34 cellular contexts compared by ENCODE assay signal in genomic region chr2:221063568-221063967, GRCh38.
"Had no signal": no experiment of that assay in that cellular context is flagged by ENCODE, and none has a peak within 500 bp of the region (broad histone marks: within the 10 kb centered on the region; RNA-seq: fewer than 3 reads in every experiment).

No MANE protein-coding gene starts in this region.

- H3K27me3 Mint-ChIP-seq: activated B cell treated with CpG ODN at 0.5 μM for 24 hours; activated CD4-positive, alpha-beta T cell treated with anti-CD3 and anti-CD28 coated beads, Interleukin-2, amount 10 ng/mL, durations not matched to agents 24 days and 14 days; activated CD8-positive, alpha-beta memory T cell treated with anti-CD3 and anti-CD28 coated beads, Interleukin-2, amount 10 ng/mL, durations not matched to agents 7 days and 5 days; activated naive CD4-positive, alpha-beta T cell treated with anti-CD3 and anti-CD28 coated beads, Interleukin-2, amount 10 ng/mL, durations not matched to agents 7 days and 5 days had no signal

- H3K4me1 Mint-ChIP-seq: activated CD4-positive, alpha-beta T cell treated with anti-CD3 and anti-CD28 coated beads, Interleukin-2, amount 10 ng/mL, durations not matched to agents 24 days and 14 days; activated CD8-positive, alpha-beta memory T cell treated with anti-CD3 and anti-CD28 coated beads, Interleukin-2, amount 10 ng/mL, durations not matched to agents 7 days and 5 days; activated naive CD4-positive, alpha-beta T cell treated with anti-CD3 and anti-CD28 coated beads, Interleukin-2, amount 10 ng/mL, durations not matched to agents 7 days and 5 days; activated naive CD8-positive, alpha-beta T cell treated with anti-CD3 and anti-CD28 coated beads for 36 hours; T-cell had no signal

- H3K27ac ChIP-seq: adrenal gland, body of pancreas, brain microvascular endothelial cell, breast epithelium, VCaP had no signal

- H3K9me3 ChIP-seq: adrenal gland, body of pancreas, breast epithelium had no signal

- H3K36me3 Mint-ChIP-seq: activated CD4-positive, alpha-beta memory T cell treated with anti-CD3 and anti-CD28 coated beads for 36 hours; activated CD8-positive, alpha-beta memory T cell treated with anti-CD3 and anti-CD28 coated beads, Interleukin-2, amount 10 ng/mL, durations not matched to agents 7 days and 5 days; activated naive CD4-positive, alpha-beta T cell treated with anti-CD3 and anti-CD28 coated beads, Interleukin-2, amount 10 ng/mL, durations not matched to agents 7 days and 5 days; activated naive CD8-positive, alpha-beta T cell treated with anti-CD3 and anti-CD28 coated beads for 36 hours; T-cell had no signal

- H3K4me3 ChIP-seq: adrenal gland, body of pancreas, breast epithelium had no signal

- H3K9me3 Mint-ChIP-seq: activated CD4-positive, alpha-beta memory T cell treated with anti-CD3 and anti-CD28 coated beads for 36 hours; activated CD4-positive, alpha-beta T cell treated with anti-CD3 and anti-CD28 coated beads, Interleukin-2, amount 10 ng/mL, durations not matched to agents 24 days and 14 days; activated CD8-positive, alpha-beta T cell treated with anti-CD3 and anti-CD28 coated beads for 36 hours; activated naive CD8-positive, alpha-beta T cell treated with anti-CD3 and anti-CD28 coated beads for 36 hours; activated T-cell treated with anti-CD3 and anti-CD28 coated beads, Interleukin-2, amount 50 U/mL, for 24 hours; activated T-helper 2 cell treated with anti-CD3 and anti-CD28 coated beads, Interferon-gamma antibody, Interleukin-2, Interleukin-4, amounts not matched to agents 10 μg/mL and 5 μg/mL and 100 μg/mL, durations not matched to agents 14 hours and 24 hours and 36 hours; T-helper 2 cell treated with Interferon-gamma antibody and Interleukin-4, amounts not matched to agents 5 μg/mL and 100 μg/mL, for 36 hours had no signal

- H3K36me3 ChIP-seq: adrenal gland, brain microvascular endothelial cell, breast epithelium had no signal

- ATAC-seq: activated CD8-positive, alpha-beta memory T cell treated with anti-CD3 and anti-CD28 coated beads, Interleukin-2, amount 10 ng/mL, durations not matched to agents 7 days and 5 days; activated CD8-positive, alpha-beta T cell treated with anti-CD3 and anti-CD28 coated beads for 36 hours; activated naive CD4-positive, alpha-beta T cell treated with anti-CD3 and anti-CD28 coated beads, Interleukin-2, amount 50 U/mL, for 72 hours; body of pancreas; T-cell had no signal

- DNase-seq: activated B cell treated with CpG ODN at 0.5 μM for 24 hours; activated CD4-positive, alpha-beta memory T cell treated with anti-CD3 and anti-CD28 coated beads for 36 hours; activated CD4-positive, alpha-beta T cell treated with anti-CD3 and anti-CD28 coated beads for 4 hours; activated CD4-positive, alpha-beta T cell treated with anti-CD3 and anti-CD28 coated beads, Interleukin-2, amount 10 ng/mL, durations not matched to agents 24 days and 14 days; activated CD4-positive, alpha-beta T cell treated with anti-CD3 and anti-CD28 coated beads, Interleukin-2, amount 50 U/mL, for 1 hour; activated CD4-positive, alpha-beta T cell treated with anti-CD3 and anti-CD28 coated beads, Interleukin-2, amount 50 U/mL, for 4 hours; activated CD4-positive, CD25-positive, alpha-beta regulatory T cell treated with anti-CD3 and anti-CD28 coated beads, Interleukin-2, amount 50 U/mL, for 72 hours; activated CD8-positive, alpha-beta memory T cell treated with anti-CD3 and anti-CD28 coated beads, Interleukin-2, amount 10 ng/mL, durations not matched to agents 7 days and 5 days; activated CD8-positive, alpha-beta memory T cell treated with anti-CD3 and anti-CD28 coated beads, Interleukin-2, amount 50 U/mL, for 48 hours; activated CD8-positive, alpha-beta T cell treated with anti-CD3 and anti-CD28 coated beads for 36 hours; activated effector memory CD4-positive, alpha-beta T cell treated with Interleukin-2 at 50 U/mL for 16 hours; activated gamma-delta T cell; activated naive CD4-positive, alpha-beta T cell treated with anti-CD3 and anti-CD28 coated beads, Interleukin-2, amount 10 ng/mL, durations not matched to agents 7 days and 5 days; activated naive CD4-positive, alpha-beta T cell treated with Interleukin-2 at 50 U/mL for 16 hours; activated naive CD8-positive, alpha-beta T cell treated with anti-CD3 and anti-CD28 coated beads for 36 hours; activated T-cell treated with anti-CD3 and anti-CD28 coated beads, Interleukin-2, amount 50 U/mL, for 24 hours; activated T-cell treated with anti-CD3 and anti-CD28 coated beads, Interleukin-2, amount 50 U/mL, for 48 hours; adrenal gland; amniotic stem cell; aorta; body of pancreas; brain microvascular endothelial cell; central memory CD4-positive, alpha-beta T cell; T-cell; T-helper 2 cell; T-helper 9 cell had no signal

- H3K4me3 Mint-ChIP-seq: activated B cell treated with CpG ODN at 0.5 μM for 24 hours; activated CD4-positive, alpha-beta memory T cell treated with anti-CD3 and anti-CD28 coated beads for 36 hours; activated CD4-positive, alpha-beta T cell treated with anti-CD3 and anti-CD28 coated beads, Interleukin-2, amount 10 ng/mL, durations not matched to agents 24 days and 14 days; activated CD8-positive, alpha-beta memory T cell treated with anti-CD3 and anti-CD28 coated beads, Interleukin-2, amount 10 ng/mL, durations not matched to agents 7 days and 5 days; activated CD8-positive, alpha-beta T cell treated with anti-CD3 and anti-CD28 coated beads for 36 hours; activated naive CD4-positive, alpha-beta T cell treated with anti-CD3 and anti-CD28 coated beads, Interleukin-2, amount 10 ng/mL, durations not matched to agents 7 days and 5 days; activated naive CD8-positive, alpha-beta T cell treated with anti-CD3 and anti-CD28 coated beads for 36 hours; activated T-cell treated with anti-CD3 and anti-CD28 coated beads, Interleukin-2, amount 50 U/mL, for 24 hours; T-cell; T-helper 1 cell treated with Interleukin-12 subunit alpha and Interleukin-12 subunit beta and Interleukin-4 antibody, amounts not matched to agents 30 μg/mL and 1 μg/mL, for 36 hours; T-helper 2 cell treated with Interferon-gamma antibody and Interleukin-4, amounts not matched to agents 5 μg/mL and 100 μg/mL, for 36 hours had no signal

- H3K27me3 ChIP-seq: adrenal gland, body of pancreas, brain microvascular endothelial cell, breast epithelium had no signal

- H3K4me1 ChIP-seq: adrenal gland, body of pancreas, breast epithelium had no signal

- H3K27ac Mint-ChIP-seq: activated B cell treated with CpG ODN at 0.5 μM for 24 hours; activated CD4-positive, alpha-beta memory T cell treated with anti-CD3 and anti-CD28 coated beads for 36 hours; activated CD4-positive, alpha-beta T cell treated with anti-CD3 and anti-CD28 coated beads, Interleukin-2, amount 10 ng/mL, durations not matched to agents 24 days and 14 days; activated CD8-positive, alpha-beta memory T cell treated with anti-CD3 and anti-CD28 coated beads, Interleukin-2, amount 10 ng/mL, durations not matched to agents 7 days and 5 days; activated CD8-positive, alpha-beta T cell treated with anti-CD3 and anti-CD28 coated beads for 36 hours; activated naive CD4-positive, alpha-beta T cell treated with anti-CD3 and anti-CD28 coated beads, Interleukin-2, amount 10 ng/mL, durations not matched to agents 7 days and 5 days; activated naive CD4-positive, alpha-beta T cell treated with anti-CD3 and anti-CD28 coated beads, Interleukin-2, amount 50 U/mL, for 72 hours; activated naive CD8-positive, alpha-beta T cell treated with anti-CD3 and anti-CD28 coated beads for 36 hours; activated T-cell treated with anti-CD3 and anti-CD28 coated beads, Interleukin-2, amount 50 U/mL, for 24 hours; activated T-helper 2 cell treated with anti-CD3 and anti-CD28 coated beads, Interferon-gamma antibody, Interleukin-2, Interleukin-4, amounts not matched to agents 10 μg/mL and 5 μg/mL and 100 μg/mL, durations not matched to agents 14 hours and 24 hours and 36 hours; T-cell; T-helper 1 cell treated with Interleukin-12 subunit alpha and Interleukin-12 subunit beta and Interleukin-4 antibody, amounts not matched to agents 30 μg/mL and 1 μg/mL, for 36 hours; T-helper 2 cell treated with Interferon-gamma antibody and Interleukin-4, amounts not matched to agents 5 μg/mL and 100 μg/mL, for 36 hours had no signal

- FAIRE-seq: astrocyte, TTC549 had no signal
